ENCODE assay signal across 12 cellular contexts in genomic region chr17:31907342-31907975, GRCh38. TPM values are rescaled to one million over a fixed set of nuclear protein-coding genes. Genes with fewer than 3 reads are reported as not detected.
A peak's percentile ranks its signal among the peaks of the same experiment; 100 is the strongest.
DNase-seq lines count a peak whose midpoint lies in the region; ATAC-seq and TF ChIP-seq lines count a peak whose summit lies in the region.
"Had no signal": no experiment of that assay in that cellular context is flagged by ENCODE, and none has a peak within 500 bp of the region (broad histone marks: within the 10 kb centered on the region; RNA-seq: fewer than 3 reads in every experiment).

No MANE protein-coding gene starts in this region.

- peaks cover 3% of the 10 kb centered on the region for H3K27me3 Mint-ChIP-seq in chondrocyte (ENCODE audit: low read depth)

- H3K36me3 ChIP-seq in ovary, result no peaks in the 10 kb centered on the region

- no peaks in the 10 kb centered on the region for H3K9me3 ChIP-seq in ovary

- DNase-seq in Daoy (ENCODE audit: low read depth) (peak; percentile 41), NCI-H1092 (lab: John Stamatoyannopoulos, UW) (peak; percentile 24), chondrocyte (ENCODE audit: low spot score) (no peak), ovary (peak; percentile 54 to 74 (median 64)), KBM-7 (no peak), dorsolateral prefrontal cortex (no peak)
- DNase-seq: activated B cell treated with CpG ODN at 0.5 μM for 24 hours, NCI-H526 treated with DMSO at 0.1 percent for 48 hours, retina had no signal

- no peak for TF ChIP-seq CTCF in chondrocyte (IDR thresholded peaks at IDR 0.05)
- TF ChIP-seq CTCF in ovary (IDR thresholded peaks at IDR 0.05), result no peak
- no peak for TF ChIP-seq CTCF in dorsolateral prefrontal cortex (IDR thresholded peaks at IDR 0.05 in 54 of 56, conservative IDR thresholded peaks at IDR 0.05 in 2 of 56; ENCODE audit: low read depth in 1 of 56, partially characterized antibody in 56 of 56)

- H3K4me1 ChIP-seq in ovary (ENCODE audit: insufficient read depth), result no peaks in the 10 kb centered on the region

- peaks cover 15% of the 10 kb centered on the region for H3K4me1 Mint-ChIP-seq in chondrocyte (ENCODE audit: low read depth)
- H3K4me1 Mint-ChIP-seq: activated B cell treated with CpG ODN at 0.5 μM for 24 hours had no signal

- no peaks in the 10 kb centered on the region for H3K36me3 Mint-ChIP-seq in chondrocyte (ENCODE audit: low read depth)

- peak overlapping the region; percentile 37 for H3K27ac Mint-ChIP-seq in chondrocyte (ENCODE audit: unreplicated experiment)
- H3K27ac Mint-ChIP-seq: activated B cell treated with CpG ODN at 0.5 μM for 24 hours had no signal

- H3K9me3 Mint-ChIP-seq in chondrocyte (ENCODE audit: low read depth), result no peaks in the 10 kb centered on the region
- H3K9me3 Mint-ChIP-seq: activated B cell treated with CpG ODN at 0.5 μM for 24 hours had no signal

- H3K4me3 ChIP-seq in ovary, result no peak overlapping the region
- peak overlapping the region in 1 of 59 donors; percentile 1 for H3K4me3 ChIP-seq in dorsolateral prefrontal cortex

- intact Hi-C loops in ovary (cut with DNase I) (no loop called here), dorsolateral prefrontal cortex (cut with DNase I) (no loop called here)

- WGBS in ovary, 3 donors, result 1 to 3% (median 2%) methylated on average over 7 of the region's 7 CpGs

- H3K27me3 ChIP-seq in ovary (no peaks in the 10 kb centered on the region), dorsolateral prefrontal cortex (peaks cover 0 to 10% (median 0%) of the 10 kb centered on the region in 45 donors)

- H3K4me3 Mint-ChIP-seq in chondrocyte (ENCODE audit: unreplicated experiment), result no peak overlapping the region
- H3K4me3 Mint-ChIP-seq: activated B cell treated with CpG ODN at 0.5 μM for 24 hours had no signal

- no peak for ATAC-seq in GM21717 (IDR thresholded peaks at IDR 0.05; ENCODE audit: unreplicated experiment)
- no peak for ATAC-seq in HG03196 (IDR thresholded peaks at IDR 0.05; ENCODE audit: unreplicated experiment)

- no peak for TF ChIP-seq POLR2A in ovary (IDR thresholded peaks at IDR 0.05)

- in situ Hi-C loops in KBM-7 (cut with MboI; ENCODE audit: low pct_unique_long_range_greater_than_20kb, low sequenced_read_pairs), result no loop called here

- TF ChIP-seq EP300 in ovary (IDR thresholded peaks at IDR 0.05), result no peak

- H3K27ac ChIP-seq in ovary (no peak overlapping the region), dorsolateral prefrontal cortex (no peak overlapping the region)
- H3K27ac ChIP-seq: HL-60 had no signal

RNA-seq across cellular contexts. Expression of gene UTP6, which starts 6.0 kb away (rescaled TPM):
- total RNA-seq in Daoy (2014; rRNA removed; shearing (Covaris generic)), result 135 and 285 TPM in 2 replicates
- total RNA-seq in chondrocyte (58.4 to 78.9 TPM (median 67.8 TPM) in 3 replicates), ovary (10 to 100 TPM; 17.3 to 55.4 (median 41.6) TPM), dorsolateral prefrontal cortex (10 to 100 TPM; 37.5 to 72.3 (median 51.8) TPM)
- 10 to 100 TPM; 25.6 to 47.9 TPM for polyA plus RNA-seq in ovary

RNA-seq across cellular contexts. Expression of gene SUZ12, which starts 29.3 kb away (rescaled TPM):
- 25.0 and 27.5 TPM in 2 replicates for total RNA-seq in Daoy (2014; rRNA removed; shearing (Covaris generic))
- total RNA-seq in chondrocyte (19.1 to 23.6 TPM (median 19.5 TPM) in 3 replicates), ovary (10 to 100 TPM; 15.4 to 24.9 (median 20.2) TPM), dorsolateral prefrontal cortex (10 to 100 TPM; 14.5 to 24.8 (median 19.3) TPM)
- polyA plus RNA-seq in ovary, result 10 to 100 TPM; 10.5 to 11.8 TPM

RNA-seq across cellular contexts. Expression of gene COPRS, which starts 48.4 kb away (rescaled TPM):
- total RNA-seq in Daoy (2014; rRNA removed; shearing (Covaris generic)), result 194 and 199 TPM in 2 replicates
- 40.2 to 42.6 TPM (median 42.1 TPM) in 3 replicates for total RNA-seq in chondrocyte
- total RNA-seq in ovary, result 100 to 1,000 TPM in 1 of 7 donors, 10 to 100 TPM in 6; 43.7 to 116 (median 53.9) TPM
- polyA plus RNA-seq in ovary, result 10 to 100 TPM; 46.7 to 91.6 TPM
- 100 to 1,000 TPM in 11 of 120 experiments, 10 to 100 TPM in 109; 43.0 to 121 (median 76.8) TPM for total RNA-seq in dorsolateral prefrontal cortex

Comparison
In these comparisons a context has a peak if more than half of its experiments do, and no peak if none do; other contexts are left out.
1. DNase-seq: peak in Daoy (single experiment), NCI-H1092 (single experiment) and ovary (5 of 5); none in chondrocyte (single experiment), KBM-7 (single experiment) and dorsolateral prefrontal cortex (0 of 10).